Comparison of ENCODE assay signal across 8 cellular contexts in the genomic region with DNA sequence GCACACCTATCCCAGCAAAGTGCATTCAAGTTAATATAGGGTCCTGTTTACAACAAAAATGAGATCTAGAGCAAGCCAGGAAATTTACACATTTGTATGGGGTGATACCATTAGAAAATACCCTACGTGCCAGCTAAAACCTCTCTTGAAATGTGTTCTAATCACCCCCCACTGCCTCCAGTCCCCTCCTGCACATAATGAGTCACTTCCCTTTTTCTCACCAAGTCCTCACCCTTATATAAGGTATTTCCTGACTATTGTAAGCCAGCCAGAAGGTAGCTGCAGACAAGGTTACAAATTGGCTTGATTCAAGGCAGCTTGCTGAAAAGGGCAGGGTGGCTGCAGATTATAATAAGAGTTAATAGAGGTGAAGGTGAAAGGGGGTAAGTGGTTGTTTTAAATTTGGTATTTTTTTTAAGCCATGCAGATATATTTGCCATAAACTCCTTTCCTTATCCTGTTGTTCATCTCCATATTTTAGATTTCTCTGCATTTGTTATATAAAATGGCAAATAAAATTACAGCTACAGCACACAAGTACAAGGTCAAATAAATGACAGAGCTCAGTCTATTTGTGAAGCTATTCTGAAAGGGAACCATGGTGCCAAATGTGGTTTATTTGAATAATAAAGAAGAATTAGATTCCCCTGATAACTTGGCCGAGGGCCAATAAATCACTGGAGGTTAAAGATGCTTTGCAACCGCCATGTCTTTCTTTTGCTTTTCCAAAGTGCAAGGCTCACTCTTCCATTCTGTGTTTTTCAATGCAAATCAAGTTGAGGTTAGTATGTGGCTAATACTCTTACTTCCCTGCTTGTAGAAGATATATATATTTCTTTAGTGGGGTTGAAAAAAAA.
DNase-seq lines count a peak whose midpoint lies in the region; TF ChIP-seq lines count a peak whose summit lies in the region.

No MANE protein-coding gene starts in this region.

- in situ Hi-C loops in GM13977 (cut with MboI; ENCODE audit: low pct_unique_long_range_greater_than_20kb, low sequenced_read_pairs, unreplicated experiment), result no loop called here

- no peaks in the 10 kb centered on the region; the same call in 1 of the 2 replicates for H3K9me3 Mint-ChIP-seq in HFFc6

- TF ChIP-seq CTCF in GM13977 (IDR thresholded peaks at IDR 0.05; ENCODE audit: extremely low read depth, insufficient read depth, missing control alignments), result no peak
- no peak for TF ChIP-seq CTCF in HFFc6 (IDR thresholded peaks at IDR 0.05)
- no peak for TF ChIP-seq CTCF in epithelial cell of esophagus (IDR thresholded peaks at IDR 0.05; ENCODE audit: insufficient read depth, low read depth, low read length, missing control alignments)

- H3K36me3 Mint-ChIP-seq in HFFc6 (ENCODE audit: low read depth), result no peaks in the 10 kb centered on the region

- no peak overlapping the region for H3K27ac Mint-ChIP-seq in HFFc6

- DNase-seq in GM13977 (ENCODE audit: low spot score) (peak; percentile 6), HFFc6 (peak; percentile 11), NCI-H1436 (lab: John Stamatoyannopoulos, UW) (peak; percentile 19), epithelial cell of esophagus (ENCODE audit: low read depth) (peak; percentile 92), amniotic stem cell (lab: John Stamatoyannopoulos, UW) (no peak), cerebellar nuclear complex (lab: John Stamatoyannopoulos, UW) (no peak), HuH-7 (ENCODE audit: low spot score) (no peak)
- no peak for DNase-seq in stimulated activated CD4-positive, alpha-beta T cell treated with anti-CD3 and anti-CD28 coated beads, Interleukin-2, amount 100 ng/mL, for 48 hours

- H3K4me3 ChIP-seq in epithelial cell of esophagus (ENCODE audit: low read length), result no peak overlapping the region

- H3K27me3 Mint-ChIP-seq in HFFc6 (ENCODE audit: insufficient read depth), result no peaks in the 10 kb centered on the region; the same call in 1 of the 2 replicates

- H3K4me3 Mint-ChIP-seq in HFFc6, result no peak overlapping the region; the same call in 1 of the 2 replicates

- H3K4me1 Mint-ChIP-seq in HFFc6 (ENCODE audit: low read depth), result peaks cover 38% of the 10 kb centered on the region; the same call in 1 of the 2 replicates

Comparison
In these comparisons a context has a peak if more than half of its experiments do, and no peak if none do; other contexts are left out.
1. DNase-seq: peak in GM13977 (single experiment), HFFc6 (single experiment), NCI-H1436 (single experiment) and epithelial cell of esophagus (single experiment); none in stimulated activated CD4-positive, alpha-beta T cell treated with anti-CD3 and anti-CD28 coated beads, Interleukin-2, amount 100 ng/mL, for 48 hours (0 of 2), amniotic stem cell (single experiment), cerebellar nuclear complex (0 of 2) and HuH-7 (single experiment).